In the genomic region with DNA sequence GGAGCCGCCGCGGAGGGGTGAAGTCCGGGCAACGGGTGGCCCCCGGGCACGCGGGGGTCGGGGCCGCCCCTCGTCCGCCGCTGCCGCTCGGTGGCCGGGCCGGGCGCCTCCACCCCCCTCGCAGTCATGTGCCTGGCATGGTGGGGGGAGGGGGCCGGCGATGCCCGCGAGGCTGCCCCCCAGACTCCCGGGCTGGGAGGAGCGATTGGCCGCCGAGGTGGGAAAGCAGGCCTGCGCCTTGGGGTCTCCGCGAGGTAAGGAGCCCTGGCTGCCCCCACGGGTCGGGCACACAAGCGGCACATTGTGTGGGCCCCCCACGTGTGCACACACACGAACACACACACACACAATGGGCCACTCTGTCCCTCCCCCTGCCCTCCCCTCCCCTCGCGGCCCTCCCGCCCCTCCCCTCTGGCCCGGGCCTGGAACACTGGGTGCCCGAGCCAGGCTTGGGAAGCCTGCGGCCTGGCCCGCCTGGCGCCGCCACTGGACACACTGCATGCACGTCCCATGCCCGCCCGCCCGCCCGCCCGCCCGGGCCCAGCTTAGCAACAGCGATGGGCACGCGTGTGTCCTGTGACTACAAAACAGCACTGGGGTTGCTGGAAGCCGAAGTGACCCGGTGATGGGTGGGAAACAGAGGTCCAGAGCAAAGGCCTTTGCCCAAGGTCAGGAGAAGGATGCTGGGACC, we compare ENCODE assay signal across 9 cellular contexts. TPM values are rescaled to one million over a fixed set of nuclear protein-coding genes. Genes with fewer than 3 reads are reported as not detected.
DNase-seq lines count a peak whose midpoint lies in the region; TF ChIP-seq lines count a peak whose summit lies in the region.
"Had no signal": no experiment of that assay in that cellular context is flagged by ENCODE, and none has a peak within 500 bp of the region (broad histone marks: within the 10 kb centered on the region; RNA-seq: fewer than 3 reads in every experiment).

No MANE protein-coding gene starts in this region.

- H3K4me3 ChIP-seq in AG04449 (ENCODE audit: low read depth, low read length), result peak overlapping the region; percentile 58

- no peak for TF ChIP-seq CTCF in AG04449 (IDR thresholded peaks at IDR 0.05; ENCODE audit: insufficient read depth, low read length, missing control alignments)
- TF ChIP-seq CTCF in nephron (IDR thresholded peaks at IDR 0.05; ENCODE audit: unreplicated experiment in 3 of 3), result no peak

- no peak for DNase-seq in AG04449 (ENCODE audit: low read depth, low spot score)
- DNase-seq in NCI-H460 (ENCODE audit: extremely low read depth, low read depth), result peak; percentile 22
- DNase-seq in epithelial cell of prostate (ENCODE audit: low read depth, low spot score), result no peak
- no peak for DNase-seq in NCI-H2107 (lab: John Stamatoyannopoulos, UW)
- DNase-seq in NK-92 (lab: John Stamatoyannopoulos, UW; ENCODE audit: unreplicated experiment), result no peak
- no peak for DNase-seq in NCI-H2081 treated with DMSO at 0.1 percent for 48 hours (lab: John Stamatoyannopoulos, UW)
- no peak for DNase-seq in KG1 (lab: John Stamatoyannopoulos, UW)

- H3K4me3 Mint-ChIP-seq in nephron, result peak overlapping the region; percentile 68 to 79 (median 77)

- H3K27me3 Mint-ChIP-seq in nephron (ENCODE audit: low read depth), result no peaks in the 10 kb centered on the region

- POLR2A ChIA-PET in AG04449 (lab: Yijun Ruan, JAX), result no interaction called here

- CTCF ChIA-PET in AG04449 (lab: Yijun Ruan, JAX), result no interaction called here

- H3K36me3 Mint-ChIP-seq in nephron (ENCODE audit: low read depth), result no peaks in the 10 kb centered on the region

- peaks cover 7% of the 10 kb centered on the region for H3K4me1 Mint-ChIP-seq in nephron

- H3K9me3 Mint-ChIP-seq in nephron, result peaks cover 6% of the 10 kb centered on the region

- no peak overlapping the region for H3K27ac Mint-ChIP-seq in nephron

- H3K27ac ChIP-seq in epithelial cell of prostate, result peak overlapping the region; percentile 39

RNA-seq across cellular contexts. Expression of a gene that starts 1.3 kb away (rescaled TPM):
- total RNA-seq in NCI-H460 (2014; rRNA removed; shearing (Covaris generic)), result 42.0 and 45.6 TPM in 2 replicates
- polyA plus RNA-seq in NCI-H460 (2014; cell fraction: nucleus; rRNA removed), result 78.0 and 79.4 TPM in 2 replicates

RNA-seq across cellular contexts. Expression of a gene that starts 15.4 kb away (rescaled TPM):
- total RNA-seq in NCI-H460 (2014; rRNA removed; shearing (Covaris generic)), result 0.42 and 0.69 TPM in 2 replicates
- polyA plus RNA-seq in NCI-H460 (2014; cell fraction: nucleus; rRNA removed), result not detected in 2 replicates
- total RNA-seq: glomerular endothelial cell had no signal

RNA-seq across cellular contexts. Expression of a gene that starts 35.1 kb away (rescaled TPM):
- 219 and 225 TPM in 2 replicates for total RNA-seq in NCI-H460 (2014; rRNA removed; shearing (Covaris generic))
- 333 and 438 TPM in 2 replicates for polyA plus RNA-seq in NCI-H460 (2014; cell fraction: nucleus; rRNA removed)

RNA-seq across cellular contexts. Expression of a gene that starts 35.6 kb away (rescaled TPM):
- 9.2 and 11.2 TPM in 2 replicates for total RNA-seq in NCI-H460 (2014; rRNA removed; shearing (Covaris generic))
- 13.3 and 23.6 TPM in 2 replicates for polyA plus RNA-seq in NCI-H460 (2014; cell fraction: nucleus; rRNA removed)

RNA-seq across cellular contexts. Expression of a gene that starts 42.0 kb away (rescaled TPM):
- 1.8 and 2.2 TPM in 2 replicates for total RNA-seq in NCI-H460 (2014; rRNA removed; shearing (Covaris generic))
- 14.5 and 17.2 TPM in 2 replicates for polyA plus RNA-seq in NCI-H460 (2014; cell fraction: nucleus; rRNA removed)
